In the genomic region with DNA sequence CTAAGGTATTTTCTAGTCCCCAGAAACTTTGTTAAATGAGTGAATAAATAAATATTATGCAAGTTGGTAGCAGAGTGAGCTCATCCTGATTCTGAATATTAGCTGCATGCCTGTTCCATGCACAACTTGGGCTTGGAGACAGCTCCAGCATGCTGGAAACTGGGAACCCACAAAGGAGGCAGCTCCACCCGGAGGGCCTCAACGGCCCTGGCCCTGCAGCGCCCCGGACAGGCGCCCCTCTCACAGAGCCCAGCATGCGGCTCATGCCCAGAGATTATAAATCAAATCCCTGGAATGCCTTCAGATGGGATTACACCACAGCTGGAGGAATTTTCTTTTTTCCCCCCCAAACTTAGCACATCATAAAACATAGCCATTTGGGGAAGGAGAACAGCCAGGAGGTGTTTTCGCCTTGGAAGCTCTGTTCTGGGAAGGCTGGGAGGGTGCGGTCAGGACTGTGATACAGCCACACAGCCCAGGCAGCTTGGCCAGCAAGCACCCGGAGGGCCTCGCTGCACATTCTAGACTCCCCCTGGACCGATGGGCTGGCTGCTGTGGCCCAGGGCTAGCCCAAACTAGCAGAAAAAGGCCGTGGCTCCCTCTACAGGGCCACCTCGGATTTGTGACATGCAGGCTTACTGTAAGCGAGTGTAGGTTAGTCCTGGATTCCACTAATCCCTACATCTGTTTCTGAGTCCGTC, we compare ENCODE assay signal across 26 cellular contexts.
A peak's percentile ranks its signal among the peaks of the same experiment; 100 is the strongest.
DNase-seq lines count a peak whose midpoint lies in the region; ATAC-seq, FAIRE-seq and TF ChIP-seq lines count a peak whose summit lies in the region.
"Had no signal": no experiment of that assay in that cellular context is flagged by ENCODE, and none has a peak within 500 bp of the region (broad histone marks: within the 10 kb centered on the region; RNA-seq: fewer than 3 reads in every experiment).

No MANE protein-coding gene starts in this region.

- BruUV-seq in K562 (replicated peaks; lab: Mats Ljungman, UMichigan) = no TSS peak

- POLR2A ChIA-PET in K562 (lab: Yijun Ruan, JAX) = interaction anchor here (0.9 kb wide), 1 partner anchor 19 kb away, joined by 3 read pairs; no protein-coding TSS in a partner anchor

- no peak overlapping the region for H3K27ac ChIP-seq in K562 (ENCODE audit: extremely low read depth, low read depth, low read length)
- H3K27ac ChIP-seq in left lung = no peak overlapping the region
- peak overlapping the region in 1 of 2 donors; percentile 5 for H3K27ac ChIP-seq in tibial artery
- H3K27ac ChIP-seq: foreskin keratinocyte, parathyroid adenoma had no signal

- H3K4me2 ChIP-seq in K562 (ENCODE audit: insufficient read depth, low read length) = no peak overlapping the region

- no peaks in the 10 kb centered on the region for H3K9me3 ChIP-seq in K562 (replicated peaks; ENCODE audit: control insufficient read depth, insufficient read depth, low read depth, low read length)
- no peaks in the 10 kb centered on the region for H3K9me3 ChIP-seq in left lung
- H3K9me3 ChIP-seq in tibial artery = no peaks in the 10 kb centered on the region
- H3K9me3 ChIP-seq: tibial nerve had no signal

- H3K27me3 ChIP-seq in H7 (ENCODE audit: control insufficient read depth, insufficient read depth, low read length) (no peaks in the 10 kb centered on the region), K562 (ENCODE audit: control insufficient read depth in 2 of 2, insufficient read depth in 2 of 2, low read length in 2 of 2) (peaks cover 0 to 22% of the 10 kb centered on the region in 2 experiments; a peak in 2 of 5 replicates), left lung (no peaks in the 10 kb centered on the region), tibial artery (peaks cover 0 to 12% of the 10 kb centered on the region in 2 donors)
- H3K27me3 ChIP-seq: tibial nerve had no signal

- no peaks in the 10 kb centered on the region for H3K9me1 ChIP-seq in K562 (ENCODE audit: control insufficient read depth, insufficient read depth, low read length)

- CTCF ChIA-PET in K562 (lab: Yijun Ruan, JAX; ENCODE audit: low intra/inter-chr PET ratio) = no interaction called here

- no peak for TF ChIP-seq POLR2A in K562 (conservative IDR thresholded peaks at IDR 0.05)

- 1% methylated on average over 15 of the region's 15 CpGs for WGBS in K562 (ENCODE audit: insufficient coverage, low coverage, missing lambda C conversion rate)

- H3K4me1 ChIP-seq in K562 (replicated peaks in 1 of 2; ENCODE audit: control insufficient read depth in 2 of 2, insufficient read depth in 2 of 2, low read length in 2 of 2) (no peaks in the 10 kb centered on the region), left lung (no peaks in the 10 kb centered on the region), tibial artery (peaks cover 0 to 4% (median 1%) of the 10 kb centered on the region in 4 donors)
- H3K4me1 ChIP-seq: foreskin keratinocyte, parathyroid adenoma, tibial nerve had no signal

- intact Hi-C loops in K562 (cut with micrococcal nuclease) = no loop called here
- intact Hi-C loops in left lung (cut with DNase I) = no loop called here
- intact Hi-C loops in tibial artery (cut with DNase I; ENCODE audit: low total_unique reads) = no loop called here

- no peak overlapping the region for H3K4me3 ChIP-seq in H7 (ENCODE audit: insufficient read depth, low read depth, low read length)
- H3K4me3 ChIP-seq in K562 = no peak overlapping the region
- no peak overlapping the region for H3K4me3 ChIP-seq in left lung
- no peak overlapping the region for H3K4me3 ChIP-seq in tibial artery
- H3K4me3 ChIP-seq: skin epidermis, tibial nerve had no signal

- peak; percentile 86 for ATAC-seq in K562
- peak; percentile 64 for ATAC-seq in left lung
- no peak for ATAC-seq in HG03520 (IDR thresholded peaks at IDR 0.05; ENCODE audit: unreplicated experiment)
- ATAC-seq: foreskin keratinocyte; naive thymus-derived CD8-positive, alpha-beta T cell had no signal

- H3K79me2 ChIP-seq in K562 (ENCODE audit: control insufficient read depth, insufficient read depth, low read length) = no peaks in the 10 kb centered on the region
- H3K79me2 ChIP-seq: parathyroid adenoma had no signal

- no peak overlapping the region for H2AFZ ChIP-seq in K562 (ENCODE audit: low read depth, low read length)
- H2AFZ ChIP-seq: parathyroid adenoma had no signal

- in situ Hi-C loops in K562 (cut with MboI) = no loop called here

- DNase-seq in H7 = peak; percentile 61
- peak in 1 of 4 experiments; percentile 8 for DNase-seq in K562 (ENCODE audit: extremely low read depth in 1 of 4, low spot score in 3 of 4)
- no peak for DNase-seq in left lung
- peak; percentile 78 to 79 for DNase-seq in tibial artery
- no peak for DNase-seq in activated effector memory CD4-positive, alpha-beta T cell treated with anti-CD3 and anti-CD28 coated beads, Interleukin-2, amount 50 U/mL, for 16 hours
- no peak for DNase-seq in occipital lobe (lab: John Stamatoyannopoulos, UW)
- DNase-seq in SKM-1 (lab: John Stamatoyannopoulos, UW; ENCODE audit: unreplicated experiment) = no peak
- DNase-seq: activated CD4-positive, alpha-beta T cell treated with anti-CD3 and anti-CD28 coated beads, Interleukin-2, amount 50 U/mL, for 48 hours; AML-193; amygdala; caudate nucleus; foreskin keratinocyte; kidney; mesendoderm; naive thymus-derived CD8-positive, alpha-beta T cell; NCI-H1417 treated with DMSO at 0.1 percent for 48 hours; NCI-H2171 treated with DMSO at 0.1 percent for 48 hours; SIG-M5; stimulated activated CD4-positive, alpha-beta T cell treated with anti-CD3 and anti-CD28 coated beads, Interleukin-2, amount 100 ng/mL, for 48 hours; stimulated activated naive CD4-positive, alpha-beta T cell treated with Interleukin-2 at 50 U/mL for 16 hours; T-helper 2 cell had no signal

- no peaks in the 10 kb centered on the region for H4K20me1 ChIP-seq in K562 (replicated peaks; ENCODE audit: control insufficient read depth, insufficient read depth, low read length)

- FAIRE-seq in K562 (lab: Jason Lieb, UNC) = no peak
- FAIRE-seq: GM12891, kidney had no signal

- no peak for TF ChIP-seq RAD21 in K562 (CRISPR knock-in tag; conservative IDR thresholded peaks at IDR 0.05 in 1 of 2, IDR thresholded peaks at IDR 0.05 in 1 of 2)

- no peak for TF ChIP-seq EP300 in K562 (IDR thresholded peaks at IDR 0.05; ENCODE audit: low read length)

- H3K36me3 ChIP-seq in H7 (replicated peaks; ENCODE audit: control insufficient read depth, insufficient read depth, low read length) = no peaks in the 10 kb centered on the region
- H3K36me3 ChIP-seq in K562 (ENCODE audit: control insufficient read depth, insufficient read depth, low read length) = no peaks in the 10 kb centered on the region
- H3K36me3 ChIP-seq in left lung = no peaks in the 10 kb centered on the region
- no peaks in the 10 kb centered on the region for H3K36me3 ChIP-seq in tibial artery
- H3K36me3 ChIP-seq: tibial nerve had no signal

- peak overlapping the region in 1 of 2 experiments; percentile 18; a peak in 1 of 4 replicates for H3K9ac ChIP-seq in K562 (ENCODE audit: insufficient read depth in 1 of 2, low read depth in 2 of 2, low read length in 2 of 2)
- H3K9ac ChIP-seq: parathyroid adenoma had no signal

- TF ChIP-seq CTCF in K562 (IDR thresholded peaks at IDR 0.05 in 2 of 3, conservative IDR thresholded peaks at IDR 0.05 in 1 of 3; ENCODE audit: insufficient read depth in 2 of 3, low read depth in 1 of 3, low read length in 3 of 3) (peak in 2 of 3 experiments; percentile 28 to 29; a peak in 4 of 6 replicates), left lung (IDR thresholded peaks at IDR 0.05) (no peak), tibial artery (IDR thresholded peaks at IDR 0.05) (no peak)

TF ChIP-seq in K562, 482 proteins besides CTCF, POLR2A, EP300 and RAD21:
- no peak for TF ChIP-seq POLR3A (IDR thresholded peaks at IDR 0.05; ENCODE audit: borderline replicate concordance, extremely low read depth, insufficient read depth, insufficient read length)
- TF ChIP-seq, protein P1, sequence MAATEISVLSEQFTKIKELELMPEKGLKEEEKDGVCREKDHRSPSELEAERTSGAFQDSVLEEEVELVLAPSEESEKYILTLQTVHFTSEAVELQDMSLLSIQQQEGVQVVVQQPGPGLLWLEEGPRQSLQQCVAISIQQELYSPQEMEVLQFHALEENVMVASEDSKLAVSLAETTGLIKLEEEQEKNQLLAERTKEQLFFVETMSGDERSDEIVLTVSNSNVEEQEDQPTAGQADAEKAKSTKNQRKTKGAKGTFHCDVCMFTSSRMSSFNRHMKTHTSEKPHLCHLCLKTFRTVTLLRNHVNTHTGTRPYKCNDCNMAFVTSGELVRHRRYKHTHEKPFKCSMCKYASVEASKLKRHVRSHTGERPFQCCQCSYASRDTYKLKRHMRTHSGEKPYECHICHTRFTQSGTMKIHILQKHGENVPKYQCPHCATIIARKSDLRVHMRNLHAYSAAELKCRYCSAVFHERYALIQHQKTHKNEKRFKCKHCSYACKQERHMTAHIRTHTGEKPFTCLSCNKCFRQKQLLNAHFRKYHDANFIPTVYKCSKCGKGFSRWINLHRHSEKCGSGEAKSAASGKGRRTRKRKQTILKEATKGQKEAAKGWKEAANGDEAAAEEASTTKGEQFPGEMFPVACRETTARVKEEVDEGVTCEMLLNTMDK (IDR thresholded peaks at IDR 0.05; ENCODE audit: borderline replicate concordance, insufficient read depth, low read depth, low read length, poor library complexity, severe bottlenecking) = peak; percentile 88

Comparison
In these comparisons a context has a peak if more than half of its experiments do, and no peak if none do; other contexts are left out.
1. DNase-seq: peak in H7 (single experiment) and tibial artery (2 of 2); none in left lung (0 of 2), activated effector memory CD4-positive, alpha-beta T cell treated with anti-CD3 and anti-CD28 coated beads, Interleukin-2, amount 50 U/mL, for 16 hours (single experiment), occipital lobe (single experiment) and SKM-1 (single experiment).
2. CTCF ChIP-seq: peak in K562 (2 of 3); none in left lung (0 of 2) and tibial artery (0 of 2).